In genomic region chr4:81905966-81906365, GRCh38 we compare ENCODE assay signal across 9 cellular contexts.
A peak's percentile ranks its signal among the peaks of the same experiment; 100 is the strongest.
DNase-seq lines count a peak whose midpoint lies in the region; ATAC-seq and TF ChIP-seq lines count a peak whose summit lies in the region.
"Had no signal": no experiment of that assay in that cellular context is flagged by ENCODE, and none has a peak within 500 bp of the region (broad histone marks: within the 10 kb centered on the region; RNA-seq: fewer than 3 reads in every experiment).

No MANE protein-coding gene starts in this region.

- no peak overlapping the region for H3K4me3 ChIP-seq in gastroesophageal sphincter
- H3K4me3 ChIP-seq in tibial artery, result no peak overlapping the region
- H3K4me3 ChIP-seq: heart left ventricle had no signal

- TF ChIP-seq CTCF in gastroesophageal sphincter (IDR thresholded peaks at IDR 0.05) (no peak), tibial artery (IDR thresholded peaks at IDR 0.05) (no peak)

- WGBS in gastroesophageal sphincter (ENCODE audit: low coverage in 1 of 2), 2 donors, result 68% methylated on average over 2 of the region's 2 CpGs

- TF ChIP-seq EP300 in gastroesophageal sphincter (IDR thresholded peaks at IDR 0.05), result no peak

- in situ Hi-C loops in ACHN (cut with HindIII; ENCODE audit: low pct_ligation_motif_present, low pct_unique_long_range_greater_than_20kb, low sequenced_read_pairs), result no loop called here

- H3K4me1 ChIP-seq in gastroesophageal sphincter (no peaks in the 10 kb centered on the region), tibial artery (no peaks in the 10 kb centered on the region)
- H3K4me1 ChIP-seq: heart left ventricle had no signal

- H3K27me3 ChIP-seq in gastroesophageal sphincter, result no peaks in the 10 kb centered on the region
- H3K27me3 ChIP-seq in tibial artery, result no peaks in the 10 kb centered on the region

- peak; percentile 98 for ATAC-seq in GM19025 (IDR thresholded peaks at IDR 0.05; ENCODE audit: low read depth, unreplicated experiment)
- ATAC-seq in HG02759 (IDR thresholded peaks at IDR 0.05; ENCODE audit: unreplicated experiment), result peak; percentile 99
- peak; percentile 89 for ATAC-seq in HG03575 (IDR thresholded peaks at IDR 0.05; ENCODE audit: extremely low read depth, insufficient number of reproducible peaks, low FRiP score, unreplicated experiment)
- ATAC-seq in gastroesophageal sphincter, result no peak
- ATAC-seq: heart left ventricle had no signal

- H3K9me3 ChIP-seq in gastroesophageal sphincter, result no peaks in the 10 kb centered on the region
- H3K9me3 ChIP-seq in tibial artery, result no peaks in the 10 kb centered on the region
- H3K9me3 ChIP-seq: heart left ventricle had no signal

- H3K27ac ChIP-seq in gastroesophageal sphincter (no peak overlapping the region), tibial artery (no peak overlapping the region)
- H3K27ac ChIP-seq: heart left ventricle had no signal

- TF ChIP-seq POLR2A in gastroesophageal sphincter (IDR thresholded peaks at IDR 0.05), result no peak

- DNase-seq in ACHN, result peak; percentile 89
- DNase-seq in activated gamma-delta T cell treated with Interleukin-2 at 50 U/mL for 16 hours, result no peak
- DNase-seq in NCI-H146 (lab: John Stamatoyannopoulos, UW), result no peak
- no peak for DNase-seq in tibial artery
- DNase-seq: heart left ventricle had no signal

- H3K36me3 ChIP-seq in gastroesophageal sphincter (no peaks in the 10 kb centered on the region), tibial artery (no peaks in the 10 kb centered on the region)
- H3K36me3 ChIP-seq: heart left ventricle had no signal

- intact Hi-C loops in tibial artery (cut with DNase I; ENCODE audit: low total_unique reads), result no loop called here
